Comparison of ENCODE assay signal across 8 cellular contexts in genomic region chr19:56595548-56595899, GRCh38. TPM values are rescaled to one million over a fixed set of nuclear protein-coding genes. Genes with fewer than 3 reads are reported as not detected.
DNase-seq lines count a peak whose midpoint lies in the region; ATAC-seq and TF ChIP-seq lines count a peak whose summit lies in the region.

No MANE protein-coding gene starts in this region.

- H3K9ac ChIP-seq in smooth muscle cell (ENCODE audit: low read depth), result peak overlapping the region; percentile 85

- H3K79me2 ChIP-seq in smooth muscle cell (ENCODE audit: low read depth), result peaks cover 51% of the 10 kb centered on the region

- ATAC-seq in heart left ventricle, result peak in 2 of 4 donors; percentile 26 to 39
- no peak for ATAC-seq in Right ventricle myocardium superior (ENCODE audit: poor library complexity)

- peaks cover 0 to 4% (median 0%) of the 10 kb centered on the region in 9 donors for H3K36me3 ChIP-seq in heart left ventricle
- no peaks in the 10 kb centered on the region for H3K36me3 ChIP-seq in right atrium auricular region
- H3K36me3 ChIP-seq in smooth muscle cell (ENCODE audit: low read depth), result peaks cover 2% of the 10 kb centered on the region

- H3K4me1 ChIP-seq in heart left ventricle (peaks cover 0 to 24% (median 8%) of the 10 kb centered on the region in 12 donors), right atrium auricular region (peaks cover 0 to 19% of the 10 kb centered on the region in 2 donors), smooth muscle cell (ENCODE audit: low read depth) (no peaks in the 10 kb centered on the region)

- TF ChIP-seq CTCF in heart left ventricle (IDR thresholded peaks at IDR 0.05) (no peak), VCaP (conservative IDR thresholded peaks at IDR 0.05) (no peak), right atrium auricular region (IDR thresholded peaks at IDR 0.05) (no peak), smooth muscle cell (IDR thresholded peaks at IDR 0.05; ENCODE audit: borderline replicate concordance, insufficient read depth, poor library complexity, severe bottlenecking) (no peak)

- peak overlapping the region; percentile 91 for H3K4me2 ChIP-seq in smooth muscle cell

- peak overlapping the region; percentile 65 to 100 (median 88) for H3K4me3 ChIP-seq in heart left ventricle
- peak overlapping the region; percentile 85 to 97 for H3K4me3 ChIP-seq in right atrium auricular region
- H3K4me3 ChIP-seq in smooth muscle cell, result peak overlapping the region; percentile 99

- intact Hi-C loops in heart left ventricle (cut with DNase I), result loop anchor here in 3 of 10 donors (2.0 to 5.0 kb wide), 3 partner anchors 29 to 77 kb away; partner anchors contain the start of genes ZNF470 (in 1 of the 3) and ZNF835 (in 1 of the 3)
- intact Hi-C loops in Right ventricle myocardium superior (cut with DNase I), result no loop called here

- no peaks in the 10 kb centered on the region for H4K20me1 ChIP-seq in smooth muscle cell (ENCODE audit: low read depth)

- 0 to 2% (median 1%) methylated on average over 4 of the region's 4 CpGs for WGBS in heart left ventricle, 4 donors
- WGBS in smooth muscle cell (ENCODE audit: low lambda C conversion rate), result 0% methylated on average over 4 of the region's 4 CpGs

- H3K27me3 ChIP-seq in heart left ventricle (no peaks in the 10 kb centered on the region), right atrium auricular region (no peaks in the 10 kb centered on the region), smooth muscle cell (ENCODE audit: low read depth) (no peaks in the 10 kb centered on the region)

- H3K27ac ChIP-seq in heart left ventricle, result peak overlapping the region in 11 of 12 donors; percentile 61 to 86 (median 76)
- H3K27ac ChIP-seq in VCaP, result peak overlapping the region; percentile 81; the same call in 1 of the 2 replicates
- H3K27ac ChIP-seq in right atrium auricular region, result peak overlapping the region; percentile 61 to 86
- no peak overlapping the region for H3K27ac ChIP-seq in smooth muscle cell (ENCODE audit: low read depth)

- H3K9me3 ChIP-seq in heart left ventricle, result peaks cover 0 to 31% (median 0%) of the 10 kb centered on the region in 12 donors
- H3K9me3 ChIP-seq in right atrium auricular region, result no peaks in the 10 kb centered on the region
- H3K9me3 ChIP-seq in smooth muscle cell (replicated peaks; ENCODE audit: low read depth), result no peaks in the 10 kb centered on the region

- H2AFZ ChIP-seq in smooth muscle cell (ENCODE audit: low read depth), result peak overlapping the region; percentile 95

- H3F3A ChIP-seq in smooth muscle cell (ENCODE audit: low read depth), result no peaks in the 10 kb centered on the region

- no peak for DNase-seq in heart left ventricle
- DNase-seq in Right ventricle myocardium superior, result no peak
- DNase-seq in right atrium auricular region (ENCODE audit: low spot score), result no peak
- no peak for DNase-seq in smooth muscle cell (lab: John Stamatoyannopoulos, UW; ENCODE audit: unreplicated experiment)
- no peak for DNase-seq in NCI-H524 treated with DMSO at 0.1 percent for 48 hours (lab: John Stamatoyannopoulos, UW)
- DNase-seq in SKM-1 (lab: John Stamatoyannopoulos, UW; ENCODE audit: unreplicated experiment), result no peak
- no peak for DNase-seq in ureter (ENCODE audit: low spot score)

- TF ChIP-seq POLR2A in heart left ventricle (IDR thresholded peaks at IDR 0.05), result no peak

RNA-seq across cellular contexts. Expression of gene ZNF71, which starts 0.4 kb away (rescaled TPM):
- total RNA-seq in heart left ventricle (10 to 100 TPM in 1 of 9 donors, 1 to 10 TPM in 8; 5.3 to 15.3 (median 7.1) TPM), Right ventricle myocardium superior (6.6 TPM), right atrium auricular region (1 to 10 TPM; 6.9 to 9.8 TPM), smooth muscle cell (5.9 and 10.1 TPM in 2 replicates), ureter (7.4 TPM)
- polyA plus RNA-seq in heart left ventricle (10 to 100 TPM in 1 of 2 donors, 1 to 10 TPM in 1; 3.6 to 10.2 TPM), smooth muscle cell (11.2 and 11.6 TPM in 2 replicates)

RNA-seq across cellular contexts. Expression of gene ZNF470, which starts 28.3 kb away (rescaled TPM):
- total RNA-seq in heart left ventricle (1 to 10 TPM; 1.7 to 7.1 (median 3.2) TPM), Right ventricle myocardium superior (2.6 TPM), right atrium auricular region (1 to 10 TPM; 1.9 to 2.5 TPM), smooth muscle cell (2.5 and 2.6 TPM in 2 replicates), ureter (5.8 TPM)
- polyA plus RNA-seq in heart left ventricle (1 to 10 TPM; 3.5 to 7.1 TPM), smooth muscle cell (1.4 TPM in 2 replicates)

RNA-seq across cellular contexts. Expression of gene SMIM17, which starts 47.4 kb away (rescaled TPM):
- under 1 TPM in 4 of 9 donors, not detected in 5; 0.25 to 0.72 (median 0.37) TPM for total RNA-seq in heart left ventricle
- under 1 TPM; 0.24 to 0.34 TPM for polyA plus RNA-seq in heart left ventricle
- total RNA-seq in Right ventricle myocardium superior, result not detected
- total RNA-seq in right atrium auricular region, result not detected
- 0.63 and 1.7 TPM in 2 replicates for total RNA-seq in smooth muscle cell
- polyA plus RNA-seq in smooth muscle cell, result 0.56 and 0.94 TPM in 2 replicates
- not detected for total RNA-seq in ureter

RNA-seq across cellular contexts. Expression of gene ZFP28, which starts 56.8 kb away (rescaled TPM):
- 1 to 10 TPM; 4.1 to 7.5 (median 5.4) TPM for total RNA-seq in heart left ventricle
- 1 to 10 TPM; 3.8 to 8.6 TPM for polyA plus RNA-seq in heart left ventricle
- 5.9 TPM for total RNA-seq in Right ventricle myocardium superior
- total RNA-seq in right atrium auricular region, result 1 to 10 TPM; 4.0 to 4.6 TPM
- 6.9 and 7.9 TPM in 2 replicates for total RNA-seq in smooth muscle cell
- 5.2 and 6.2 TPM in 2 replicates for polyA plus RNA-seq in smooth muscle cell
- total RNA-seq in ureter, result 10.7 TPM
